In genomic region chr1:235051521-235051920, GRCh38 we compare ENCODE assay signal across 14 cellular contexts.
DNase-seq lines count a peak whose midpoint lies in the region; ATAC-seq and TF ChIP-seq lines count a peak whose summit lies in the region.
"Had no signal": no experiment of that assay in that cellular context is flagged by ENCODE, and none has a peak within 500 bp of the region (broad histone marks: within the 10 kb centered on the region; RNA-seq: fewer than 3 reads in every experiment).

No MANE protein-coding gene starts in this region.

- H3K4me3 Mint-ChIP-seq in brain = no peak overlapping the region
- no peak overlapping the region for H3K4me3 Mint-ChIP-seq in stimulated activated memory B cell treated with anti-CD40 and anti-IgM and Interleukin-4, amounts not matched to agents 10 μg/mL and 1 μg/mL and 100 μg/mL, for 72 hours
- no peak overlapping the region for H3K4me3 Mint-ChIP-seq in activated naive CD4-positive, alpha-beta T cell treated with anti-CD3 and anti-CD28 coated beads for 36 hours
- H3K4me3 Mint-ChIP-seq: T-helper 17 cell had no signal

- H3K4me3 ChIP-seq in SK-N-SH (ENCODE audit: low read depth in 2 of 2, low read length in 1 of 2) = no peak overlapping the region

- DNase-seq in SK-N-SH (peak; percentile 55), NCI-H1105 (lab: John Stamatoyannopoulos, UW) (peak; percentile 23), GM19240 (ENCODE audit: insufficient read length, low spot score) (no peak)
- DNase-seq in activated naive CD4-positive, alpha-beta T cell treated with anti-CD3 and anti-CD28 coated beads for 36 hours = no peak
- DNase-seq: activated naive CD4-positive, alpha-beta T cell; foreskin melanocyte; midbrain; MV-4-11; stimulated activated CD4-positive, alpha-beta T cell treated with anti-CD3 and anti-CD28 coated beads, Interleukin-12 subunit alpha, Interleukin-12 subunit beta, amount 100 ng/mL, for 4 hours; T-helper 17 cell had no signal

- no peak for TF ChIP-seq RAD21 in SK-N-SH (IDR thresholded peaks at IDR 0.05; ENCODE audit: low read length)

- H3K36me3 Mint-ChIP-seq in brain = no peaks in the 10 kb centered on the region
- no peaks in the 10 kb centered on the region for H3K36me3 Mint-ChIP-seq in stimulated activated memory B cell treated with anti-CD40 and anti-IgM and Interleukin-4, amounts not matched to agents 10 μg/mL and 1 μg/mL and 100 μg/mL, for 72 hours
- no peaks in the 10 kb centered on the region for H3K36me3 Mint-ChIP-seq in activated naive CD4-positive, alpha-beta T cell treated with anti-CD3 and anti-CD28 coated beads for 36 hours (ENCODE audit: low read depth)

- H3K9ac ChIP-seq in SK-N-SH = no peak overlapping the region

- H4K20me1 ChIP-seq in SK-N-SH (ENCODE audit: insufficient read depth) = no peaks in the 10 kb centered on the region

- peaks cover 4% of the 10 kb centered on the region for H3F3A ChIP-seq in SK-N-SH (replicated peaks; ENCODE audit: insufficient read depth)

- ATAC-seq in SK-N-SH treated with all-trans-retinoic acid at 6 μM for 48 hours (no peak), HG03460 (IDR thresholded peaks at IDR 0.05; ENCODE audit: unreplicated experiment) (no peak)
- no peak for ATAC-seq in stimulated activated memory B cell treated with anti-CD40 and anti-IgM and Interleukin-4, amounts not matched to agents 10 μg/mL and 1 μg/mL and 100 μg/mL, for 72 hours
- ATAC-seq: T-helper 17 cell had no signal

- peak overlapping the region; percentile 28 to 94 (median 70) for H3K27ac Mint-ChIP-seq in brain
- peak overlapping the region; percentile 98 for H3K27ac Mint-ChIP-seq in stimulated activated memory B cell treated with anti-CD40 and anti-IgM and Interleukin-4, amounts not matched to agents 10 μg/mL and 1 μg/mL and 100 μg/mL, for 72 hours
- H3K27ac Mint-ChIP-seq in activated naive CD4-positive, alpha-beta T cell treated with anti-CD3 and anti-CD28 coated beads for 36 hours = no peak overlapping the region

- TF ChIP-seq EP300 in SK-N-SH (IDR thresholded peaks at IDR 0.05; ENCODE audit: borderline replicate concordance in 1 of 2, low read depth in 1 of 2, low read length in 1 of 2) = no peak

- no peaks in the 10 kb centered on the region for H3K79me2 ChIP-seq in SK-N-SH (ENCODE audit: insufficient read depth)

- peaks cover 57% of the 10 kb centered on the region for H3K4me1 Mint-ChIP-seq in brain
- H3K4me1 Mint-ChIP-seq in stimulated activated memory B cell treated with anti-CD40 and anti-IgM and Interleukin-4, amounts not matched to agents 10 μg/mL and 1 μg/mL and 100 μg/mL, for 72 hours = peaks cover 61% of the 10 kb centered on the region
- peaks cover 23% of the 10 kb centered on the region for H3K4me1 Mint-ChIP-seq in activated naive CD4-positive, alpha-beta T cell treated with anti-CD3 and anti-CD28 coated beads for 36 hours (ENCODE audit: low read depth)

- H3K4me1 ChIP-seq in SK-N-SH (ENCODE audit: control insufficient read depth in 1 of 2, insufficient read depth in 2 of 2, low read depth in 1 of 2, low read length in 1 of 2) = peaks cover 5 to 23% of the 10 kb centered on the region in 2 experiments; a peak in 2 of 4 replicates

- peak overlapping the region in 1 of 2 experiments; percentile 6; a peak in 1 of 4 replicates for H3K27ac ChIP-seq in SK-N-SH (ENCODE audit: low read depth in 2 of 2, low read length in 1 of 2)

- no peaks in the 10 kb centered on the region for H3K9me3 ChIP-seq in SK-N-SH

- peaks cover 0 to 5% (median 0%) of the 10 kb centered on the region in 5 experiments for H3K9me3 Mint-ChIP-seq in brain
- no peaks in the 10 kb centered on the region for H3K9me3 Mint-ChIP-seq in stimulated activated memory B cell treated with anti-CD40 and anti-IgM and Interleukin-4, amounts not matched to agents 10 μg/mL and 1 μg/mL and 100 μg/mL, for 72 hours
- H3K9me3 Mint-ChIP-seq in activated naive CD4-positive, alpha-beta T cell treated with anti-CD3 and anti-CD28 coated beads for 36 hours = no peaks in the 10 kb centered on the region

- peaks cover 6% of the 10 kb centered on the region for H3K27me3 Mint-ChIP-seq in brain
- H3K27me3 Mint-ChIP-seq in stimulated activated memory B cell treated with anti-CD40 and anti-IgM and Interleukin-4, amounts not matched to agents 10 μg/mL and 1 μg/mL and 100 μg/mL, for 72 hours = no peaks in the 10 kb centered on the region
- no peaks in the 10 kb centered on the region for H3K27me3 Mint-ChIP-seq in activated naive CD4-positive, alpha-beta T cell treated with anti-CD3 and anti-CD28 coated beads for 36 hours (ENCODE audit: low read depth)
- H3K27me3 Mint-ChIP-seq: T-helper 17 cell had no signal

- POLR2A ChIA-PET in SK-N-SH (lab: Yijun Ruan, JAX) = no interaction called here

- CTCF ChIA-PET in SK-N-SH (lab: Yijun Ruan, JAX) = no interaction called here
- CTCF ChIA-PET in activated naive CD4-positive, alpha-beta T cell treated with anti-CD3 and anti-CD28 coated beads for 36 hours (lab: Charles Lee) = no interaction called here

- no peaks in the 10 kb centered on the region for H3K9me2 ChIP-seq in SK-N-SH

- TF ChIP-seq CTCF in SK-N-SH (IDR thresholded peaks at IDR 0.05) (no peak), brain (conservative IDR thresholded peaks at IDR 0.05) (no peak)

- no peak overlapping the region for H2AFZ ChIP-seq in SK-N-SH (ENCODE audit: low read depth)

- no peaks in the 10 kb centered on the region for H3K36me3 ChIP-seq in SK-N-SH (replicated peaks in 1 of 2; ENCODE audit: control insufficient read depth in 1 of 2, insufficient read depth in 2 of 2, low read length in 1 of 2)

- 49% methylated on average over 3 of the region's 3 CpGs for WGBS in SK-N-SH (ENCODE audit: low lambda C conversion rate)

- intact Hi-C loops in activated naive CD4-positive, alpha-beta T cell treated with anti-CD3 and anti-CD28 coated beads for 36 hours (cut with micrococcal nuclease) = no loop called here

- no peak overlapping the region for H3K4me2 ChIP-seq in SK-N-SH

- no peaks in the 10 kb centered on the region for H3K27me3 ChIP-seq in SK-N-SH (ENCODE audit: insufficient read depth)

TF ChIP-seq in SK-N-SH, 30 proteins besides CTCF, POLR2A, EP300 and RAD21:
- no peak for TF ChIP-seq USF2 (IDR thresholded peaks at IDR 0.05; ENCODE audit: borderline replicate concordance, low read depth, low read length)
- TF ChIP-seq POLR2AphosphoS5 (IDR thresholded peaks at IDR 0.05; ENCODE audit: low read depth, low read length) = no peak
- TF ChIP-seq TCF12 (IDR thresholded peaks at IDR 0.05) = no peak
- peak; percentile 38; the same call in 1 of the 2 replicates for TF ChIP-seq MXI1 (IDR thresholded peaks at IDR 0.05; ENCODE audit: low read depth, low read length)
- no peak for TF ChIP-seq TAF1 (IDR thresholded peaks at IDR 0.05; ENCODE audit: borderline replicate concordance, low read depth, low read length)

TF ChIP-seq in SK-N-SH treated with all-trans-retinoic acid at 6 μM for 48 hours, 23 proteins besides CTCF, POLR2A, EP300 and RAD21 (continues in another document):
- TF ChIP-seq SNAI2 (CRISPR knock-in tag; IDR thresholded peaks at IDR 0.05) (no peak), ZFP3 (CRISPR knock-in tag; IDR thresholded peaks at IDR 0.05) (no peak), PATZ1 (CRISPR knock-in tag; IDR thresholded peaks at IDR 0.05; ENCODE audit: borderline replicate concordance) (no peak), TCF4 (CRISPR knock-in tag; IDR thresholded peaks at IDR 0.05; ENCODE audit: borderline replicate concordance) (no peak), CSRNP3 (CRISPR knock-in tag; IDR thresholded peaks at IDR 0.05) (no peak), POU6F1 (CRISPR knock-in tag; IDR thresholded peaks at IDR 0.05; ENCODE audit: borderline replicate concordance, low read depth) (no peak), TOX (CRISPR knock-in tag; IDR thresholded peaks at IDR 0.05; ENCODE audit: borderline replicate concordance) (no peak), PPARA (CRISPR knock-in tag; IDR thresholded peaks at IDR 0.05; ENCODE audit: borderline replicate concordance) (no peak), OSR1 (CRISPR knock-in tag; IDR thresholded peaks at IDR 0.05) (no peak), GLIS3 (CRISPR knock-in tag; IDR thresholded peaks at IDR 0.05) (no peak)

Comparison
In these comparisons a context has a peak if more than half of its experiments do, and no peak if none do; other contexts are left out.
1. DNase-seq: peak in SK-N-SH (single experiment) and NCI-H1105 (single experiment); none in GM19240 (single experiment) and activated naive CD4-positive, alpha-beta T cell treated with anti-CD3 and anti-CD28 coated beads for 36 hours (single experiment).